In the genomic region with DNA sequence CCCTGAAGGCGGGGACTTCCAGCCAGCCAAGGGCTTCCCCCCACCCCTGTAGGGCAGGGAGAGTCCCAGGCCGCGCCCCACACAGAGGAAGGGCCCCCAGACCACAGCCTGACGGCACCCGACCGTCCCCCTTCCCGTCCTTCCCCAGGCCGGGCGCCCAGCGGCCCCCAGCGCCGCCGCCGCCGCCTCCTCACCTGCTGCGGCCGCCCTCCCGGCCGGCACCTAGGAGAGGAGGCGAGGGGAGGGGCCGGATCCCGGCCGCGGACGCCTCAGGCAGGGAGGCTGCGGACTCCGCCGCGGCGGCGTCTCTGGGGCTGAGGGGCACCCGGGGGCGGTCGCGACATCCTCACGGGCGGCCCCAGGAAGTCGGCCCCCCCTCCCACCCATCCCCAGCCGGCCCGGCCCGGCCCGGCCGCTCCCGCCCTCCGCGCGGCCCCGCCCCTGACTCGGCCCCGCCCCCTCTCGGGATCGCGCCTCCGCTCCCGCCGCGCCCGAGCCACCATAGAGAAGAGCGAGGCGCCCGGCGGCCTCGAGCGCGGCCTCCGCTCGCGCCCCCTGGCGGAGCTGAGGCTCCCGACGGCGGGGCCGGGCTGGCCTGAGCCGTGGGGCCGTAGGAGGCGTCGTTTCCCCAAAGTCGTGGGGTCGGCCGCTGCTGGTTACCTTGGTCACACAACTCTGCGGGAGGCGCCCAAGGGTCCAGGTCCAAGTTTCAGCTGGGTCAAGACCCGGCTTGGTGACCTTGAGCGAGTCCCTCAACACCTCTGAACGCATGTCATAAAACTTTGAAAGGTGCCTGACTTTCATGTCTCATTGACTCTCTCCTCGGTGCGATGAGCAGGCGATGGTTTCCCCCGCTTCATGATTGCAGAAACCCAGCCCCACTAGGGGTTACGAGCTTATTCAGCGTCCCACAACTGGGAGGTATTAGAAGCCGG, we compare ENCODE assay signal across 1 cellular context.
TF ChIP-seq lines count a peak whose summit lies in the region.

No MANE protein-coding gene starts in this region.

TF ChIP-seq in HepG2, 621 proteins besides CTCF, POLR2A, EP300 and RAD21 (continued from another document):
- TF ChIP-seq NFAT5 (CRISPR knock-in tag; IDR thresholded peaks at IDR 0.05), result no peak
- TF ChIP-seq ATF3 (CRISPR knock-in tag; IDR thresholded peaks at IDR 0.05), result no peak
- no peak for TF ChIP-seq ZNF740 (CRISPR knock-in tag; IDR thresholded peaks at IDR 0.05)
- no peak for TF ChIP-seq ATF6 (CRISPR knock-in tag; conservative IDR thresholded peaks at IDR 0.05)
- TF ChIP-seq FIP1L1 (IDR thresholded peaks at IDR 0.05; ENCODE audit: borderline replicate concordance, insufficient read depth, low read depth, low read length), result no peak
- no peak for TF ChIP-seq ZNF460 (CRISPR knock-in tag; IDR thresholded peaks at IDR 0.05; ENCODE audit: borderline replicate concordance)
- no peak for TF ChIP-seq ZNF775 (CRISPR knock-in tag; IDR thresholded peaks at IDR 0.05; ENCODE audit: borderline replicate concordance)
